1 cellular context compared by ENCODE assay signal in genomic region chr11:68121067-68121899, GRCh38.
TF ChIP-seq lines count a peak whose summit lies in the region.

CHKA (minus strand) TSS chr11:68121388; CDS start chr11:68121177, 211 bp downstream.

TF ChIP-seq in HepG2, 621 proteins besides CTCF, POLR2A, EP300 and RAD21 (continued from another document and continues in another):
- TF ChIP-seq HIC2 (CRISPR knock-in tag; IDR thresholded peaks at IDR 0.05; ENCODE audit: low read depth) (no peak), THAP7 (CRISPR knock-in tag; IDR thresholded peaks at IDR 0.05) (no peak), SOX5 (CRISPR knock-in tag; IDR thresholded peaks at IDR 0.05; ENCODE audit: borderline replicate concordance) (no peak), DR1 (CRISPR knock-in tag; IDR thresholded peaks at IDR 0.05) (peak; percentile 5; the same call in 1 of the 2 replicates), KLF13 (CRISPR knock-in tag; IDR thresholded peaks at IDR 0.05) (no peak), PBX3 (CRISPR knock-in tag; IDR thresholded peaks at IDR 0.05; ENCODE audit: borderline replicate concordance) (no peak), ZNF362 (CRISPR knock-in tag; IDR thresholded peaks at IDR 0.05; ENCODE audit: borderline replicate concordance) (no peak), ZSCAN5A (CRISPR knock-in tag; IDR thresholded peaks at IDR 0.05; ENCODE audit: borderline replicate concordance) (no peak), NKX3-1 (CRISPR knock-in tag; IDR thresholded peaks at IDR 0.05) (0 out of 2 replicates have a peak, but pooled peaks have one; percentile 24), SIX4 (CRISPR knock-in tag; IDR thresholded peaks at IDR 0.05) (no peak), IRF9 (CRISPR knock-in tag; IDR thresholded peaks at IDR 0.05; ENCODE audit: borderline replicate concordance) (peak; percentile 79; the same call in 1 of the 2 replicates), ZNF629 (CRISPR knock-in tag; conservative IDR thresholded peaks at IDR 0.05) (no peak), XRCC5 (optimal IDR thresholded peaks at IDR 0.05; ENCODE audit: low read length) (no peak), MTA1 (CRISPR knock-in tag; IDR thresholded peaks at IDR 0.05; ENCODE audit: borderline replicate concordance) (no peak), SMARCC2 (IDR thresholded peaks at IDR 0.05) (no peak), TCF7 (IDR thresholded peaks at IDR 0.05; ENCODE audit: low read depth) (no peak), FOXK2 (IDR thresholded peaks at IDR 0.05) (no peak), CENPX (CRISPR knock-in tag; IDR thresholded peaks at IDR 0.05) (no peak), KLF15 (CRISPR knock-in tag; IDR thresholded peaks at IDR 0.05; ENCODE audit: borderline replicate concordance) (no peak), AGO2 (optimal IDR thresholded peaks at IDR 0.05; ENCODE audit: low read depth, low read length) (peak; percentile 37), ZMYM3 (CRISPR knock-in tag; IDR thresholded peaks at IDR 0.05) (no peak), E2F5 (CRISPR knock-in tag; conservative IDR thresholded peaks at IDR 0.05) (0 out of 2 replicates have a peak, but pooled peaks have one; percentile 64), KDM5A (IDR thresholded peaks at IDR 0.05; ENCODE audit: borderline replicate concordance, low read length) (no peak), ZNF747 (CRISPR knock-in tag; IDR thresholded peaks at IDR 0.05; ENCODE audit: borderline replicate concordance) (no peak; the same call in 1 of the 2 replicates)
- TF ChIP-seq, protein P1, sequence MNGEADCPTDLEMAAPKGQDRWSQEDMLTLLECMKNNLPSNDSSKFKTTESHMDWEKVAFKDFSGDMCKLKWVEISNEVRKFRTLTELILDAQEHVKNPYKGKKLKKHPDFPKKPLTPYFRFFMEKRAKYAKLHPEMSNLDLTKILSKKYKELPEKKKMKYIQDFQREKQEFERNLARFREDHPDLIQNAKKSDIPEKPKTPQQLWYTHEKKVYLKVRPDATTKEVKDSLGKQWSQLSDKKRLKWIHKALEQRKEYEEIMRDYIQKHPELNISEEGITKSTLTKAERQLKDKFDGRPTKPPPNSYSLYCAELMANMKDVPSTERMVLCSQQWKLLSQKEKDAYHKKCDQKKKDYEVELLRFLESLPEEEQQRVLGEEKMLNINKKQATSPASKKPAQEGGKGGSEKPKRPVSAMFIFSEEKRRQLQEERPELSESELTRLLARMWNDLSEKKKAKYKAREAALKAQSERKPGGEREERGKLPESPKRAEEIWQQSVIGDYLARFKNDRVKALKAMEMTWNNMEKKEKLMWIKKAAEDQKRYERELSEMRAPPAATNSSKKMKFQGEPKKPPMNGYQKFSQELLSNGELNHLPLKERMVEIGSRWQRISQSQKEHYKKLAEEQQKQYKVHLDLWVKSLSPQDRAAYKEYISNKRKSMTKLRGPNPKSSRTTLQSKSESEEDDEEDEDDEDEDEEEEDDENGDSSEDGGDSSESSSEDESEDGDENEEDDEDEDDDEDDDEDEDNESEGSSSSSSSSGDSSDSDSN (CRISPR knock-in tag; IDR thresholded peaks at IDR 0.05), result no peak; the same call in 1 of the 2 replicates
- TF ChIP-seq, protein P2, sequence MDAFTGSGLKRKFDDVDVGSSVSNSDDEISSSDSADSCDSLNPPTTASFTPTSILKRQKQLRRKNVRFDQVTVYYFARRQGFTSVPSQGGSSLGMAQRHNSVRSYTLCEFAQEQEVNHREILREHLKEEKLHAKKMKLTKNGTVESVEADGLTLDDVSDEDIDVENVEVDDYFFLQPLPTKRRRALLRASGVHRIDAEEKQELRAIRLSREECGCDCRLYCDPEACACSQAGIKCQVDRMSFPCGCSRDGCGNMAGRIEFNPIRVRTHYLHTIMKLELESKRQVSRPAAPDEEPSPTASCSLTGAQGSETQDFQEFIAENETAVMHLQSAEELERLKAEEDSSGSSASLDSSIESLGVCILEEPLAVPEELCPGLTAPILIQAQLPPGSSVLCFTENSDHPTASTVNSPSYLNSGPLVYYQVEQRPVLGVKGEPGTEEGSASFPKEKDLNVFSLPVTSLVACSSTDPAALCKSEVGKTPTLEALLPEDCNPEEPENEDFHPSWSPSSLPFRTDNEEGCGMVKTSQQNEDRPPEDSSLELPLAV (CRISPR knock-in tag; conservative IDR thresholded peaks at IDR 0.05; ENCODE audit: low read depth), result 0 out of 2 replicates have a peak, but pooled peaks have one; percentile 12
- TF ChIP-seq, protein P3, sequence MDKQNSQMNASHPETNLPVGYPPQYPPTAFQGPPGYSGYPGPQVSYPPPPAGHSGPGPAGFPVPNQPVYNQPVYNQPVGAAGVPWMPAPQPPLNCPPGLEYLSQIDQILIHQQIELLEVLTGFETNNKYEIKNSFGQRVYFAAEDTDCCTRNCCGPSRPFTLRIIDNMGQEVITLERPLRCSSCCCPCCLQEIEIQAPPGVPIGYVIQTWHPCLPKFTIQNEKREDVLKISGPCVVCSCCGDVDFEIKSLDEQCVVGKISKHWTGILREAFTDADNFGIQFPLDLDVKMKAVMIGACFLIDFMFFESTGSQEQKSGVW (CRISPR knock-in tag; IDR thresholded peaks at IDR 0.05; ENCODE audit: borderline replicate concordance), result no peak
- TF ChIP-seq, protein P4, sequence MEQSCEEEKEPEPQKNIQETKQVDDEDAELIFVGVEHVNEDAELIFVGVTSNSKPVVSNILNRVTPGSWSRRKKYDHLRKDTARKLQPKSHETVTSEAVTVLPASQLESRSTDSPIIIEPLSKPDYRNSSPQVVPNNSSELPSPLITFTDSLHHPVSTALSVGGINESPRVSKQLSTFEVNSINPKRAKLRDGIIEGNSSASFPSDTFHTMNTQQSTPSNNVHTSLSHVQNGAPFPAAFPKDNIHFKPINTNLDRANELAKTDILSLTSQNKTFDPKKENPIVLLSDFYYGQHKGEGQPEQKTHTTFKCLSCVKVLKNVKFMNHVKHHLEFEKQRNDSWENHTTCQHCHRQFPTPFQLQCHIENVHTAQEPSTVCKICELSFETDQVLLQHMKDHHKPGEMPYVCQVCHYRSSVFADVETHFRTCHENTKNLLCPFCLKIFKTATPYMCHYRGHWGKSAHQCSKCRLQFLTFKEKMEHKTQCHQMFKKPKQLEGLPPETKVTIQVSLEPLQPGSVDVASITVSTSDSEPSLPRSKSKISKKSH (CRISPR knock-in tag; IDR thresholded peaks at IDR 0.05; ENCODE audit: borderline replicate concordance), result no peak
- TF ChIP-seq, protein P5, sequence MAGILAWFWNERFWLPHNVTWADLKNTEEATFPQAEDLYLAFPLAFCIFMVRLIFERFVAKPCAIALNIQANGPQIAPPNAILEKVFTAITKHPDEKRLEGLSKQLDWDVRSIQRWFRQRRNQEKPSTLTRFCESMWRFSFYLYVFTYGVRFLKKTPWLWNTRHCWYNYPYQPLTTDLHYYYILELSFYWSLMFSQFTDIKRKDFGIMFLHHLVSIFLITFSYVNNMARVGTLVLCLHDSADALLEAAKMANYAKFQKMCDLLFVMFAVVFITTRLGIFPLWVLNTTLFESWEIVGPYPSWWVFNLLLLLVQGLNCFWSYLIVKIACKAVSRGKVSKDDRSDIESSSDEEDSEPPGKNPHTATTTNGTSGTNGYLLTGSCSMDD (CRISPR knock-in tag; IDR thresholded peaks at IDR 0.05), result no peak
- TF ChIP-seq, protein P6, sequence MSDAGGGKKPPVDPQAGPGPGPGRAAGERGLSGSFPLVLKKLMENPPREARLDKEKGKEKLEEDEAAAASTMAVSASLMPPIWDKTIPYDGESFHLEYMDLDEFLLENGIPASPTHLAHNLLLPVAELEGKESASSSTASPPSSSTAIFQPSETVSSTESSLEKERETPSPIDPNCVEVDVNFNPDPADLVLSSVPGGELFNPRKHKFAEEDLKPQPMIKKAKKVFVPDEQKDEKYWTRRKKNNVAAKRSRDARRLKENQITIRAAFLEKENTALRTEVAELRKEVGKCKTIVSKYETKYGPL (CRISPR knock-in tag; IDR thresholded peaks at IDR 0.05), result no peak
- TF ChIP-seq, protein P7, sequence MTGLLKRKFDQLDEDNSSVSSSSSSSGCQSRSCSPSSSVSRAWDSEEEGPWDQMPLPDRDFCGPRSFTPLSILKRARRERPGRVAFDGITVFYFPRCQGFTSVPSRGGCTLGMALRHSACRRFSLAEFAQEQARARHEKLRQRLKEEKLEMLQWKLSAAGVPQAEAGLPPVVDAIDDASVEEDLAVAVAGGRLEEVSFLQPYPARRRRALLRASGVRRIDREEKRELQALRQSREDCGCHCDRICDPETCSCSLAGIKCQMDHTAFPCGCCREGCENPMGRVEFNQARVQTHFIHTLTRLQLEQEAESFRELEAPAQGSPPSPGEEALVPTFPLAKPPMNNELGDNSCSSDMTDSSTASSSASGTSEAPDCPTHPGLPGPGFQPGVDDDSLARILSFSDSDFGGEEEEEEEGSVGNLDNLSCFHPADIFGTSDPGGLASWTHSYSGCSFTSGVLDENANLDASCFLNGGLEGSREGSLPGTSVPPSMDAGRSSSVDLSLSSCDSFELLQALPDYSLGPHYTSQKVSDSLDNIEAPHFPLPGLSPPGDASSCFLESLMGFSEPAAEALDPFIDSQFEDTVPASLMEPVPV (CRISPR knock-in tag; IDR thresholded peaks at IDR 0.05), result no peak
- TF ChIP-seq, protein P8, sequence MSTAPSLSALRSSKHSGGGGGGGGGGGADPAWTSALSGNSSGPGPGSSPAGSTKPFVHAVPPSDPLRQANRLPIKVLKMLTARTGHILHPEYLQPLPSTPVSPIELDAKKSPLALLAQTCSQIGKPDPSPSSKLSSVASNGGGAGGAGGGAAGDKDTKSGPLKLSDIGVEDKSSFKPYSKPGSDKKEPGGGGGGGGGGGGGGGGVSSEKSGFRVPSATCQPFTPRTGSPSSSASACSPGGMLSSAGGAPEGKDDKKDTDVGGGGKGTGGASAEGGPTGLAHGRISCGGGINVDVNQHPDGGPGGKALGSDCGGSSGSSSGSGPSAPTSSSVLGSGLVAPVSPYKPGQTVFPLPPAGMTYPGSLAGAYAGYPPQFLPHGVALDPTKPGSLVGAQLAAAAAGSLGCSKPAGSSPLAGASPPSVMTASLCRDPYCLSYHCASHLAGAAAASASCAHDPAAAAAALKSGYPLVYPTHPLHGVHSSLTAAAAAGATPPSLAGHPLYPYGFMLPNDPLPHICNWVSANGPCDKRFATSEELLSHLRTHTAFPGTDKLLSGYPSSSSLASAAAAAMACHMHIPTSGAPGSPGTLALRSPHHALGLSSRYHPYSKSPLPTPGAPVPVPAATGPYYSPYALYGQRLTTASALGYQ (CRISPR knock-in tag; IDR thresholded peaks at IDR 0.05), result no peak
- TF ChIP-seq, protein P9, sequence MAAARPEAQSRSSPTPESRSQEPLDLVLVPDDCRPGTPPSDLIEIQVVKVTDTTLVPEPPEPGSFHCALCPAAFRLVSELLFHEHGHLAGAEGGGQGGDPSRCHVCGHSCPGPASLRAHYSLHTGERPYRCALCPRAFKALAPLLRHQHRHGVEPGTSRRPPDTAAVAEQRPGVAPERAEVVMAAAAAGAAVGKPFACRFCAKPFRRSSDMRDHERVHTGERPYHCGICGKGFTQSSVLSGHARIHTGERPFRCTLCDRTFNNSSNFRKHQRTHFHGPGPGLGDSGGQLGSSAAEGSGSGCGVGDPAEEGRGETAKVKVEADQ (CRISPR knock-in tag; IDR thresholded peaks at IDR 0.05; ENCODE audit: borderline replicate concordance), result peak; percentile 93
